8 cellular contexts compared by ENCODE assay signal in genomic region chr21:46286668-46286982, GRCh38. TPM values are rescaled to one million over a fixed set of nuclear protein-coding genes. Genes with fewer than 3 reads are reported as not detected.
DNase-seq lines count a peak whose midpoint lies in the region; ATAC-seq and TF ChIP-seq lines count a peak whose summit lies in the region.

No MANE protein-coding gene starts in this region.

- no peak for TF ChIP-seq POLR2A in breast epithelium (IDR thresholded peaks at IDR 0.05)

- H3K9ac ChIP-seq in HUES48 (ENCODE audit: low read depth, low read length) (peak overlapping the region; percentile 71), mucosa of rectum (ENCODE audit: low read depth in 1 of 2, low read length in 2 of 2) (peak overlapping the region; percentile 74 to 91)

- H3K36me3 Mint-ChIP-seq in CD8-positive, alpha-beta memory T cell: peaks cover 5 to 39% (median 7%) of the 10 kb centered on the region in 3 donors

- POLR2A ChIA-PET in CD8-positive, alpha-beta memory T cell (lab: Charles Lee): interaction anchor here (0.6 kb wide), 1 partner anchor 313 kb away, joined by 3 read pairs; no protein-coding TSS in a partner anchor

- peak overlapping the region; percentile 70 for H3K27ac ChIP-seq in CD8-positive, alpha-beta memory T cell (ENCODE audit: low read depth, low read length)
- H3K27ac ChIP-seq in HUES48 (ENCODE audit: low read depth, low read length) (peak overlapping the region; percentile 98), breast epithelium (peak overlapping the region; percentile 93 to 98), mucosa of rectum (ENCODE audit: low read depth in 2 of 2, low read length in 2 of 2) (peak overlapping the region; percentile 95 to 96)

- intact Hi-C loops in breast epithelium (cut with DNase I; ENCODE audit: low total_unique reads): no loop called here

- ATAC-seq in HG02610 (IDR thresholded peaks at IDR 0.05; ENCODE audit: unreplicated experiment): no peak
- ATAC-seq in esophagus mucosa: no peak

- H3K9me3 ChIP-seq in CD8-positive, alpha-beta memory T cell (ENCODE audit: low read length): no peaks in the 10 kb centered on the region
- no peaks in the 10 kb centered on the region for H3K9me3 ChIP-seq in HUES48 (ENCODE audit: control insufficient read depth, insufficient read depth, low read length)
- H3K9me3 ChIP-seq in breast epithelium: no peaks in the 10 kb centered on the region
- H3K9me3 ChIP-seq in mucosa of rectum (ENCODE audit: control insufficient read depth in 2 of 2, low read length in 2 of 2): no peaks in the 10 kb centered on the region

- CTCF ChIA-PET in CD8-positive, alpha-beta memory T cell (lab: Charles Lee): no interaction called here

- TF ChIP-seq CTCF in breast epithelium (IDR thresholded peaks at IDR 0.05): no peak

- peaks cover 36% of the 10 kb centered on the region for H3K4me1 ChIP-seq in CD8-positive, alpha-beta memory T cell (ENCODE audit: insufficient read depth, low read length)
- H3K4me1 ChIP-seq in HUES48 (ENCODE audit: control insufficient read depth, insufficient read depth, low read length) (peaks cover 26% of the 10 kb centered on the region), breast epithelium (peaks cover 0 to 29% of the 10 kb centered on the region in 2 donors), mucosa of rectum (ENCODE audit: control insufficient read depth in 2 of 2, insufficient read depth in 2 of 2, low read length in 2 of 2) (peaks cover 26 to 40% of the 10 kb centered on the region in 2 donors)

- H3K27ac Mint-ChIP-seq in CD8-positive, alpha-beta memory T cell: peak overlapping the region; percentile 74 to 99 (median 98)

- no peak for DNase-seq in CD8-positive, alpha-beta memory T cell
- DNase-seq in breast epithelium (ENCODE audit: low spot score in 2 of 2): no peak
- DNase-seq in NCI-H2107 (lab: John Stamatoyannopoulos, UW): no peak
- no peak for DNase-seq in stimulated activated CD4-positive, alpha-beta T cell treated with anti-CD3 and anti-CD28 coated beads, Interleukin-2, amount 100 ng/mL, for 48 hours

- peaks cover 38 to 61% (median 52%) of the 10 kb centered on the region in 3 donors for H3K4me1 Mint-ChIP-seq in CD8-positive, alpha-beta memory T cell

- H3K27me3 Mint-ChIP-seq in CD8-positive, alpha-beta memory T cell: no peaks in the 10 kb centered on the region

- peaks cover 18% of the 10 kb centered on the region for H3K36me3 ChIP-seq in CD8-positive, alpha-beta memory T cell (ENCODE audit: insufficient read depth, low read length)
- H3K36me3 ChIP-seq in HUES48 (ENCODE audit: control insufficient read depth, insufficient read depth, low read length) (peaks cover 31% of the 10 kb centered on the region), breast epithelium (no peaks in the 10 kb centered on the region), mucosa of rectum (ENCODE audit: control insufficient read depth in 2 of 2, insufficient read depth in 2 of 2, low read length in 2 of 2) (peaks cover 15 to 21% of the 10 kb centered on the region in 2 donors)

- no peaks in the 10 kb centered on the region for H3K27me3 ChIP-seq in CD8-positive, alpha-beta memory T cell (ENCODE audit: insufficient read depth, low read length, poor library complexity, severe bottlenecking)
- H3K27me3 ChIP-seq in HUES48 (ENCODE audit: control insufficient read depth, insufficient read depth, low read length) (no peaks in the 10 kb centered on the region), breast epithelium (no peaks in the 10 kb centered on the region), mucosa of rectum (ENCODE audit: control insufficient read depth in 2 of 2, insufficient read depth in 2 of 2, low read length in 2 of 2) (no peaks in the 10 kb centered on the region)

- H3K4me3 Mint-ChIP-seq in CD8-positive, alpha-beta memory T cell: peak overlapping the region; percentile 85 to 99 (median 97)

- peak overlapping the region; percentile 69 for H3K4me3 ChIP-seq in CD8-positive, alpha-beta memory T cell (ENCODE audit: low read length)
- peak overlapping the region; percentile 85 for H3K4me3 ChIP-seq in HUES48 (ENCODE audit: low read depth, low read length)
- peak overlapping the region; percentile 78 to 96 (median 95) for H3K4me3 ChIP-seq in breast epithelium
- peak overlapping the region; percentile 82 to 96 for H3K4me3 ChIP-seq in mucosa of rectum (ENCODE audit: low read length in 2 of 2)

- H3K9me3 Mint-ChIP-seq in CD8-positive, alpha-beta memory T cell: no peaks in the 10 kb centered on the region

RNA-seq across cellular contexts. Expression of gene YBEY, which starts 0.5 kb away (rescaled TPM):
- 10 to 100 TPM; 16.7 to 18.6 TPM for total RNA-seq in CD8-positive, alpha-beta memory T cell
- polyA plus RNA-seq in CD8-positive, alpha-beta memory T cell: 21.0 TPM
- 10 to 100 TPM; 15.4 to 22.8 (median 17.3) TPM for total RNA-seq in breast epithelium
- 11.9 TPM for total RNA-seq in esophagus mucosa

RNA-seq across cellular contexts. Expression of gene MCM3AP, which starts 1.2 kb away (rescaled TPM):
- 100 to 1,000 TPM; 131 to 133 TPM for total RNA-seq in CD8-positive, alpha-beta memory T cell
- polyA plus RNA-seq in CD8-positive, alpha-beta memory T cell: 56.7 TPM
- 10 to 100 TPM; 91.5 to 100.0 (median 99.2) TPM for total RNA-seq in breast epithelium
- total RNA-seq in esophagus mucosa: 53.6 TPM

RNA-seq across cellular contexts. Expression of gene C21orf58, which starts 37.0 kb away (rescaled TPM):
- total RNA-seq in CD8-positive, alpha-beta memory T cell: 10 to 100 TPM; 13.4 to 14.5 TPM
- 0.62 TPM for polyA plus RNA-seq in CD8-positive, alpha-beta memory T cell
- total RNA-seq in breast epithelium: 1 to 10 TPM in 2 of 3 donors, under 1 TPM in 1; 0.96 to 2.9 (median 2.6) TPM
- 4.7 TPM for total RNA-seq in esophagus mucosa

RNA-seq across cellular contexts. Expression of gene PCNT, which starts 37.3 kb away (rescaled TPM):
- total RNA-seq in CD8-positive, alpha-beta memory T cell: 10 to 100 TPM; 54.8 to 60.1 TPM
- 27.1 TPM for polyA plus RNA-seq in CD8-positive, alpha-beta memory T cell
- total RNA-seq in breast epithelium (10 to 100 TPM; 25.2 to 31.0 (median 28.5) TPM), esophagus mucosa (18.1 TPM)

RNA-seq across cellular contexts. Expression of gene LSS, which starts 58.1 kb away (rescaled TPM):
- total RNA-seq in CD8-positive, alpha-beta memory T cell: 10 to 100 TPM; 19.6 to 20.4 TPM
- polyA plus RNA-seq in CD8-positive, alpha-beta memory T cell: 16.1 TPM
- total RNA-seq in breast epithelium (100 to 1,000 TPM in 1 of 3 donors, 10 to 100 TPM in 2; 41.4 to 144 (median 56.4) TPM), esophagus mucosa (92.6 TPM)
